Comparison of ENCODE assay signal across 14 cellular contexts in the genomic region with DNA sequence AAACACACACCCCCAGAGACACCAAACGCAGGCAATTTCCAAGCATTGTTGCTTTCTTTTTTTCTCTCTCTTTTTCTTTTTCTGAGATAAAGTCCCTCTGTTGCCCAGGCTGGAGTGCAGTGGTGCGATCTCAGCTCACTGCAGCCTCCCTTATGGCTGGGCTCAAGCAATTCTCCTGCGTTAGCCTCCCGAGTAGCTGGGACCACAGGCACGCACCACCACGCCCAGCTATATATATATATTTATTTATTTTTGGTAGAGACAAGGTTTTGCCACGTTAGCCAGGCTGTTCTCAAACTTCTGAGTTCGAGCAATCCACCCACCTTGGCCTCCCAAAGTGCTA. TPM values are rescaled to one million over a fixed set of nuclear protein-coding genes. Genes with fewer than 3 reads are reported as not detected.
DNase-seq lines count a peak whose midpoint lies in the region; ATAC-seq, FAIRE-seq and TF ChIP-seq lines count a peak whose summit lies in the region.
"Had no signal": no experiment of that assay in that cellular context is flagged by ENCODE, and none has a peak within 500 bp of the region (broad histone marks: within the 10 kb centered on the region; RNA-seq: fewer than 3 reads in every experiment).

No MANE protein-coding gene starts in this region.

- TSS peak; percentile 92 for BruUV-seq in HepG2 (replicated peaks; lab: Mats Ljungman, UMichigan)

- TF ChIP-seq POLR2A in HepG2 (IDR thresholded peaks at IDR 0.05; ENCODE audit: insufficient read depth in 1 of 2, low read depth in 2 of 2, low read length in 2 of 2) (no peak), right lobe of liver (IDR thresholded peaks at IDR 0.05) (no peak), vagina (IDR thresholded peaks at IDR 0.05) (no peak), GM18505 (IDR thresholded peaks at IDR 0.05; ENCODE audit: borderline replicate concordance, extremely low read depth, insufficient read depth, insufficient read length) (no peak)

- TF ChIP-seq CTCF in HepG2 (CRISPR knock-in tag; IDR thresholded peaks at IDR 0.05) (no peak), right lobe of liver (IDR thresholded peaks at IDR 0.05) (no peak), coronary artery (IDR thresholded peaks at IDR 0.05) (no peak), vagina (IDR thresholded peaks at IDR 0.05) (no peak)

- no peak for FAIRE-seq in HepG2 (lab: Jason Lieb, UNC)

- H3K9me3 ChIP-seq in HepG2 (ENCODE audit: low read length) (no peaks in the 10 kb centered on the region), right lobe of liver (no peaks in the 10 kb centered on the region), neuron (ENCODE audit: low read length) (no peaks in the 10 kb centered on the region), vagina (no peaks in the 10 kb centered on the region)
- H3K9me3 ChIP-seq: ascending aorta had no signal

- H4K20me1 ChIP-seq in HepG2 (ENCODE audit: insufficient read depth, low read length): no peaks in the 10 kb centered on the region

- TF ChIP-seq EP300 in HepG2 (IDR thresholded peaks at IDR 0.05; ENCODE audit: low read depth in 2 of 2, low read length in 2 of 2) (no peak), HepG2 (CRISPR knock-in tag; IDR thresholded peaks at IDR 0.05; ENCODE audit: borderline replicate concordance) (no peak)

- no peaks in the 10 kb centered on the region for H3K79me2 ChIP-seq in HepG2 (ENCODE audit: insufficient read depth, low read length)

- CTCF ChIA-PET in HepG2 (lab: Yijun Ruan, JAX; ENCODE audit: low intra/inter-chr PET ratio, low total read pairs): interaction anchor here (1.0 kb wide), 1 partner anchor 157 kb away, joined by 4 read pairs; no protein-coding TSS in a partner anchor

- H3K4me2 ChIP-seq in HepG2 (ENCODE audit: low read depth, low read length): peak overlapping the region; percentile 80

- H3K27me3 ChIP-seq in HepG2 (ENCODE audit: control insufficient read depth in 1 of 2, insufficient read depth in 2 of 2, low read length in 2 of 2) (no peaks in the 10 kb centered on the region), right lobe of liver (no peaks in the 10 kb centered on the region), neuron (ENCODE audit: insufficient read depth, low read length) (no peaks in the 10 kb centered on the region), vagina (no peaks in the 10 kb centered on the region)
- H3K27me3 ChIP-seq: ascending aorta had no signal

- peak overlapping the region; percentile 64 for H3K9ac ChIP-seq in HepG2 (ENCODE audit: insufficient read depth, low read depth, low read length)

- DNase-seq in HepG2 (ENCODE audit: low spot score) (no peak), right lobe of liver (no peak), coronary artery (ENCODE audit: low spot score) (no peak), vagina (ENCODE audit: extremely low spot score in 2 of 2) (no peak), DMS114 treated with DMSO at 0.1 percent for 48 hours (lab: John Stamatoyannopoulos, UW; ENCODE audit: unreplicated experiment) (no peak), RPMI8226 (no peak)
- DNase-seq: activated CD4-positive, CD25-positive, alpha-beta regulatory T cell; activated T-cell treated with anti-CD3 and anti-CD28 coated beads, Interleukin-2, amount 50 U/mL, for 48 hours; immature natural killer cell; occipital lobe; SHP77 treated with DMSO at 0.1 percent for 48 hours had no signal

- H3K4me3 ChIP-seq in HepG2 (replicated peaks in 1 of 3; ENCODE audit: insufficient read depth in 1 of 3, low read depth in 2 of 3, low read length in 3 of 3): peak overlapping the region; percentile 11 to 60 (median 41); a peak in 5 of 6 replicates
- H3K4me3 ChIP-seq in right lobe of liver: no peak overlapping the region
- H3K4me3 ChIP-seq in coronary artery: no peak overlapping the region
- H3K4me3 ChIP-seq in neuron (ENCODE audit: low read length): no peak overlapping the region
- H3K4me3 ChIP-seq in vagina: no peak overlapping the region

- POLR2A ChIA-PET in HepG2 (lab: Yijun Ruan, JAX): interaction anchor here (0.7 to 2.7 kb wide), 10 partner anchors 10 to 157 kb away, joined by 3 to 29 read pairs (median 4); a partner anchor contains a TSS

- H3K27ac ChIP-seq in HepG2 (ENCODE audit: extremely low read length, insufficient read depth, low read length) (peak overlapping the region; percentile 58), right lobe of liver (no peak overlapping the region), coronary artery (peak overlapping the region; percentile 43 to 60), vagina (peak overlapping the region; percentile 72)

- H3K36me3 ChIP-seq in HepG2 (replicated peaks in 1 of 2; ENCODE audit: control insufficient read depth in 1 of 2, insufficient read depth in 2 of 2, low read length in 2 of 2): no peaks in the 10 kb centered on the region
- no peaks in the 10 kb centered on the region for H3K36me3 ChIP-seq in right lobe of liver
- H3K36me3 ChIP-seq in neuron (ENCODE audit: insufficient read depth, low read length): no peaks in the 10 kb centered on the region
- H3K36me3 ChIP-seq in vagina: no peaks in the 10 kb centered on the region
- H3K36me3 ChIP-seq: ascending aorta had no signal

- WGBS in HepG2 (ENCODE audit: low lambda C conversion rate): 61% methylated on average over 8 of the region's 8 CpGs
- 89% methylated on average over 8 of the region's 8 CpGs for WGBS in right lobe of liver (ENCODE audit: insufficient coverage, low coverage, low lambda C conversion rate, missing lambda C conversion rate)

- in situ Hi-C loops in HepG2 (cut with HindIII; ENCODE audit: extremely low pct_ligation_motif_present, low pct_unique_long_range_greater_than_20kb): no loop called here

- intact Hi-C loops in HepG2 (cut with micrococcal nuclease; ENCODE audit: unreplicated experiment) (no loop called here), right lobe of liver (cut with DNase I) (no loop called here), vagina (cut with DNase I) (no loop called here)

- no peak for TF ChIP-seq RAD21 in HepG2 (CRISPR knock-in tag; IDR thresholded peaks at IDR 0.05)

- H2AFZ ChIP-seq in HepG2 (ENCODE audit: low read length) (peak overlapping the region; percentile 94), neuron (ENCODE audit: low read depth, low read length) (peak overlapping the region; percentile 24)

- ATAC-seq in HepG2 (peak; percentile 31), right lobe of liver (no peak), GM18505 (IDR thresholded peaks at IDR 0.05; ENCODE audit: unreplicated experiment) (no peak)

- H3K4me1 ChIP-seq in HepG2 (ENCODE audit: insufficient read depth, low read length): peaks cover 56% of the 10 kb centered on the region
- H3K4me1 ChIP-seq in right lobe of liver: peaks cover 0 to 5% (median 0%) of the 10 kb centered on the region in 4 donors
- H3K4me1 ChIP-seq in neuron (ENCODE audit: insufficient read depth, low read length): peaks cover 15% of the 10 kb centered on the region
- peaks cover 5% of the 10 kb centered on the region for H3K4me1 ChIP-seq in vagina

RNA-seq across cellular contexts. Expression of a gene that starts 14.0 kb away (rescaled TPM):
- total RNA-seq in HepG2 (2016; rRNA removed; fragmentation: Illumina TruSeq; extraction: Trizol): 684 and 1,115 TPM in 2 replicates
- total RNA-seq in HepG2 (2016; cell fraction: cytosol; rRNA removed; fragmentation: Illumina TruSeq; extraction: Trizol; ENCODE audit: low read depth): 87.6 and 93.5 TPM in 2 replicates
- 702 and 1,085 TPM in 2 replicates for total RNA-seq in HepG2 (2016; cell fraction: insoluble cytoplasmic fraction; rRNA removed; fragmentation: Illumina TruSeq; extraction: Trizol)
- total RNA-seq in HepG2 (2016; cell fraction: membrane; rRNA removed; fragmentation: Illumina TruSeq; extraction: Trizol): 160 and 205 TPM in 2 replicates
- 332 and 341 TPM in 2 replicates for total RNA-seq in HepG2 (2016; cell fraction: nucleus; rRNA removed; fragmentation: Illumina TruSeq; extraction: Trizol)
- 149 and 206 TPM in 2 replicates for polyA plus RNA-seq in HepG2 (2011; rRNA removed)
- polyA plus RNA-seq in HepG2 (2011; cell fraction: cytosol; rRNA removed): 204 and 209 TPM in 2 replicates
- 336 and 345 TPM in 2 replicates for polyA plus RNA-seq in HepG2 (2011; cell fraction: nucleus; rRNA removed)
- 161 and 268 TPM in 2 replicates for polyA plus RNA-seq in HepG2 (2012)
- 90.1 and 97.9 TPM in 2 replicates for polyA plus RNA-seq in HepG2 (2016; cell fraction: cytosol; fragmentation: Illumina TruSeq; extraction: Trizol; ENCODE audit: low read depth)
- 1,067 and 1,144 TPM in 2 replicates for polyA plus RNA-seq in HepG2 (2016; cell fraction: insoluble cytoplasmic fraction; fragmentation: Illumina TruSeq; extraction: Trizol; ENCODE audit: low read depth)
- polyA plus RNA-seq in HepG2 (2016; cell fraction: membrane; fragmentation: Illumina TruSeq; extraction: Trizol; ENCODE audit: low read depth): 123 and 146 TPM in 2 replicates
- polyA plus RNA-seq in HepG2 (2016; cell fraction: nucleus; fragmentation: Illumina TruSeq; extraction: Trizol; ENCODE audit: insufficient read depth, low read depth): 510 and 537 TPM in 2 replicates
- 214 and 251 TPM in 2 replicates for polyA minus RNA-seq in HepG2 (2011; rRNA and poly(A)+ RNA removed; ENCODE audit: low replicate concordance)
- 55.8 and 58.4 TPM in 2 replicates for polyA minus RNA-seq in HepG2 (2011; cell fraction: cytosol; rRNA and poly(A)+ RNA removed)
- 453 and 553 TPM in 2 replicates for polyA minus RNA-seq in HepG2 (2011; cell fraction: nucleus; rRNA and poly(A)+ RNA removed)
- total RNA-seq in right lobe of liver: 100 to 1,000 TPM in 2 of 6 experiments, 10 to 100 TPM in 4; 36.8 to 103 (median 71.4) TPM
- total RNA-seq in vagina: 144 TPM

RNA-seq across cellular contexts. Expression of a gene that starts 32.9 kb away (rescaled TPM):
- 20.7 and 25.5 TPM in 2 replicates for total RNA-seq in HepG2 (2016; rRNA removed; fragmentation: Illumina TruSeq; extraction: Trizol)
- 3.6 and 4.8 TPM in 2 replicates for total RNA-seq in HepG2 (2016; cell fraction: cytosol; rRNA removed; fragmentation: Illumina TruSeq; extraction: Trizol; ENCODE audit: low read depth)
- total RNA-seq in HepG2 (2016; cell fraction: insoluble cytoplasmic fraction; rRNA removed; fragmentation: Illumina TruSeq; extraction: Trizol): 20.5 and 24.3 TPM in 2 replicates
- total RNA-seq in HepG2 (2016; cell fraction: membrane; rRNA removed; fragmentation: Illumina TruSeq; extraction: Trizol): 8.8 and 9.2 TPM in 2 replicates
- 16.9 and 18.3 TPM in 2 replicates for total RNA-seq in HepG2 (2016; cell fraction: nucleus; rRNA removed; fragmentation: Illumina TruSeq; extraction: Trizol)
- 10.3 and 10.7 TPM in 2 replicates for polyA plus RNA-seq in HepG2 (2011; rRNA removed)
- polyA plus RNA-seq in HepG2 (2011; cell fraction: cytosol; rRNA removed): 5.2 and 7.9 TPM in 2 replicates
- polyA plus RNA-seq in HepG2 (2011; cell fraction: nucleus; rRNA removed): 17.4 and 18.6 TPM in 2 replicates
- 14.4 and 14.8 TPM in 2 replicates for polyA plus RNA-seq in HepG2 (2012)
- polyA plus RNA-seq in HepG2 (2016; cell fraction: cytosol; fragmentation: Illumina TruSeq; extraction: Trizol; ENCODE audit: low read depth): 1.2 and 1.3 TPM in 2 replicates
- 21.9 and 22.8 TPM in 2 replicates for polyA plus RNA-seq in HepG2 (2016; cell fraction: insoluble cytoplasmic fraction; fragmentation: Illumina TruSeq; extraction: Trizol; ENCODE audit: low read depth)
- 4.0 and 4.3 TPM in 2 replicates for polyA plus RNA-seq in HepG2 (2016; cell fraction: membrane; fragmentation: Illumina TruSeq; extraction: Trizol; ENCODE audit: low read depth)
- 34.7 and 34.8 TPM in 2 replicates for polyA plus RNA-seq in HepG2 (2016; cell fraction: nucleus; fragmentation: Illumina TruSeq; extraction: Trizol; ENCODE audit: insufficient read depth, low read depth)
- polyA minus RNA-seq in HepG2 (2011; rRNA and poly(A)+ RNA removed; ENCODE audit: low replicate concordance): 3.9 and 12.3 TPM in 2 replicates
- polyA minus RNA-seq in HepG2 (2011; cell fraction: cytosol; rRNA and poly(A)+ RNA removed): 5.2 and 7.1 TPM in 2 replicates
- polyA minus RNA-seq in HepG2 (2011; cell fraction: nucleus; rRNA and poly(A)+ RNA removed): 11.6 and 14.5 TPM in 2 replicates
- 10 to 100 TPM; 12.5 to 19.2 (median 16.1) TPM for total RNA-seq in right lobe of liver
- total RNA-seq in vagina: 31.9 TPM

Comparison
In these comparisons a context has a peak if more than half of its experiments do, and no peak if none do; other contexts are left out.
1. H3K27ac ChIP-seq: peak in HepG2 (single experiment), coronary artery (2 of 2) and vagina (single experiment); none in right lobe of liver (0 of 3).
2. H3K4me3 ChIP-seq: peak in HepG2 (3 of 3); none in right lobe of liver (0 of 3), coronary artery (single experiment), neuron (single experiment) and vagina (0 of 2).